8 cellular contexts compared by ENCODE assay signal in the genomic region with DNA sequence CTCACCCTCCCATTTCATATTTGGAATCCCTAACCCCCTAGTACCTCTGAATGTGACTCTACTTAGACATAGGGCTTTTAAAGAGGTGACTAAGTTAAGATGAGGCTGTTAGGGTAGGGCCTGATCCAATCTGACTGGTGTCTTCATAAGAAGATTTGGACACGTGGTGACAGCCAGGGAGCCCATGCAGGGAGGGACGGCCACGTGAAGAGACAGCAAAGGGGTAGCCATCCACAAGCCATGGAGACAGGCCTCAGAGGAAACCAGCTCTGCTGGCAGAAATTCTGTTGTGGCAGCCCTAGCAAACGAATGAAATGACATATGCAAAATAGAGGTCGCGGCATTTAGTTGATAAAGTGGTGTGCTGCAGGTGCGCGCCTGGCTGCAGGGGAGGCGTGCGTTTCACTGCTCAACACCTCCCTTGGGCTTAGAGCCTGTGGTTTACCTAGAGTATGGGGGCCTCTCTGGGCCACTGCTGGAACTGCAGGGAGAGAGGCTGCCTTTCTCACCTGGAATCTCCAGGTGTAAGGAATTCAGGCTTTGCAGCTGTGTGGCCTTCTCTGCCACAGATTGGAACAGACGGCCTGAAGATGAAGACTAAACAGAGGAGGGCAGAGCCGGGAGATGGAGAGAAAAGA. TPM values are rescaled to one million over a fixed set of nuclear protein-coding genes. Genes with fewer than 3 reads are reported as not detected.
DNase-seq lines count a peak whose midpoint lies in the region; ATAC-seq lines count a peak whose summit lies in the region.

No MANE protein-coding gene starts in this region.

- no peaks in the 10 kb centered on the region for H3K9me3 Mint-ChIP-seq in activated T-helper 17 cell treated with anti-CD3 and anti-CD28 coated beads, Interleukin-2, amount 50 U/mL, for 72 hours
- H3K9me3 Mint-ChIP-seq in stimulated activated naive B cell treated with anti-CD40 and anti-IgM and Interleukin-4, amounts not matched to agents 10 μg/mL and 1 μg/mL and 100 μg/mL, for 72 hours, result peaks cover 10 to 16% of the 10 kb centered on the region in 2 donors

- H3K36me3 Mint-ChIP-seq in activated T-helper 17 cell treated with anti-CD3 and anti-CD28 coated beads, Interleukin-2, amount 50 U/mL, for 72 hours (ENCODE audit: low read depth), result no peaks in the 10 kb centered on the region
- H3K36me3 Mint-ChIP-seq in stimulated activated naive B cell treated with anti-CD40 and anti-IgM and Interleukin-4, amounts not matched to agents 10 μg/mL and 1 μg/mL and 100 μg/mL, for 72 hours, result peaks cover 12% of the 10 kb centered on the region in 2 donors

- H3K4me1 ChIP-seq in iPS-15b (ENCODE audit: control insufficient read depth, insufficient read depth, low read length), result peaks cover 4% of the 10 kb centered on the region

- no peaks in the 10 kb centered on the region for H3K4me1 Mint-ChIP-seq in activated T-helper 17 cell treated with anti-CD3 and anti-CD28 coated beads, Interleukin-2, amount 50 U/mL, for 72 hours
- peaks cover 6 to 8% of the 10 kb centered on the region in 2 donors for H3K4me1 Mint-ChIP-seq in stimulated activated naive B cell treated with anti-CD40 and anti-IgM and Interleukin-4, amounts not matched to agents 10 μg/mL and 1 μg/mL and 100 μg/mL, for 72 hours

- peaks cover 25% of the 10 kb centered on the region for H3K27me3 Mint-ChIP-seq in activated T-helper 17 cell treated with anti-CD3 and anti-CD28 coated beads, Interleukin-2, amount 50 U/mL, for 72 hours
- peaks cover 27 to 33% of the 10 kb centered on the region in 2 donors for H3K27me3 Mint-ChIP-seq in stimulated activated naive B cell treated with anti-CD40 and anti-IgM and Interleukin-4, amounts not matched to agents 10 μg/mL and 1 μg/mL and 100 μg/mL, for 72 hours

- H3K9me3 ChIP-seq in iPS-15b (ENCODE audit: control insufficient read depth, insufficient read depth, low read length), result no peaks in the 10 kb centered on the region

- peak; percentile 92 for ATAC-seq in HG02938 (IDR thresholded peaks at IDR 0.05; ENCODE audit: unreplicated experiment)
- peak; percentile 72 for ATAC-seq in activated T-helper 17 cell treated with anti-CD3 and anti-CD28 coated beads, Interleukin-2, amount 50 U/mL, for 72 hours (replicated peaks)
- peak; percentile 81 to 84 for ATAC-seq in stimulated activated naive B cell treated with anti-CD40 and anti-IgM and Interleukin-4, amounts not matched to agents 10 μg/mL and 1 μg/mL and 100 μg/mL, for 72 hours (replicated peaks)

- H3K4me3 Mint-ChIP-seq in activated T-helper 17 cell treated with anti-CD3 and anti-CD28 coated beads, Interleukin-2, amount 50 U/mL, for 72 hours, result no peak overlapping the region
- H3K4me3 Mint-ChIP-seq in stimulated activated naive B cell treated with anti-CD40 and anti-IgM and Interleukin-4, amounts not matched to agents 10 μg/mL and 1 μg/mL and 100 μg/mL, for 72 hours, result no peak overlapping the region

- H3K27me3 ChIP-seq in iPS-15b (ENCODE audit: control insufficient read depth, insufficient read depth, low read length), result peaks cover 8% of the 10 kb centered on the region

- H3K9ac ChIP-seq in iPS-15b (ENCODE audit: low read depth, low read length), result no peak overlapping the region

- H3K36me3 ChIP-seq in iPS-15b (ENCODE audit: control insufficient read depth, insufficient read depth, low read length), result no peaks in the 10 kb centered on the region

- DNase-seq in NCI-H2081 (lab: John Stamatoyannopoulos, UW) (peak; percentile 25 to 53), NCI-H2081 treated with DMSO at 0.1 percent for 48 hours (lab: John Stamatoyannopoulos, UW) (no peak), NCI-H526 (lab: John Stamatoyannopoulos, UW) (peak; percentile 86 to 97), foreskin melanocyte (no peak)
- DNase-seq in stimulated activated naive B cell treated with anti-CD40 and anti-IgM and Interleukin-4, amounts not matched to agents 10 μg/mL and 1 μg/mL and 100 μg/mL, for 72 hours, result no peak

- peak overlapping the region; percentile 27 for H3K4me3 ChIP-seq in iPS-15b (ENCODE audit: low read depth, low read length)

- H3K27ac Mint-ChIP-seq in activated T-helper 17 cell treated with anti-CD3 and anti-CD28 coated beads, Interleukin-2, amount 50 U/mL, for 72 hours, result no peak overlapping the region
- H3K27ac Mint-ChIP-seq in stimulated activated naive B cell treated with anti-CD40 and anti-IgM and Interleukin-4, amounts not matched to agents 10 μg/mL and 1 μg/mL and 100 μg/mL, for 72 hours, result no peak overlapping the region

RNA-seq across cellular contexts. Expression of a gene that starts 7.1 kb away (rescaled TPM):
- under 1 TPM in 1 of 2 donors, not detected in 1; 0.16 TPM for total RNA-seq in activated T-helper 17 cell treated with anti-CD3 and anti-CD28 coated beads, Interleukin-2, amount 50 U/mL, for 72 hours

Comparison
In these comparisons a context has a peak if more than half of its experiments do, and no peak if none do; other contexts are left out.
1. DNase-seq: peak in NCI-H2081 (2 of 2) and NCI-H526 (2 of 2); none in NCI-H2081 treated with DMSO at 0.1 percent for 48 hours (single experiment), stimulated activated naive B cell treated with anti-CD40 and anti-IgM and Interleukin-4, amounts not matched to agents 10 μg/mL and 1 μg/mL and 100 μg/mL, for 72 hours (single experiment) and foreskin melanocyte (single experiment).
2. Peak in every context shown above with its lines, with median percentiles within 50 percentile points of each other: ATAC-seq.